ENCODE assay signal across 6 cellular contexts in the genomic region with DNA sequence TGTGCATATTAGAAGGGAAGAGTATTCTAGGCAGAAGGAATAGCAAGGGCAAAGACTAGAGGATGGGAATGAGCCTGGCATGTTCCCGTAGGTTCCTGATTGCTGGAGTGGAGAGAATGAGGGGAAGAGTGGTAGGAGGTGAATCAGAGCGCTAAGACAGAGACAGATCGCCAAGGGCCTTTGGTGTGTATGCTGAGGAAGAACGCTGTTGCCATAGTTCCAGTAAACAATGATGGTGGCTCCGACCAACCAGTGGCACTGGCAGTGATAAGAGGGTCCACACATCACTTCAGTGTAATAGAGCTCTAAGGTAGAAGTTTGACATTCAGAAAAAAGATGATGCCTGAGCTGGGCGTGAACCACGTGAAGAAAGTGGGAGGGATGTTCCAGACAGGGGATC. TPM values are rescaled to one million over a fixed set of nuclear protein-coding genes. Genes with fewer than 3 reads are reported as not detected.
DNase-seq lines count a peak whose midpoint lies in the region; ATAC-seq, FAIRE-seq and TF ChIP-seq lines count a peak whose summit lies in the region.

No MANE protein-coding gene starts in this region.

- H3K4me3 Mint-ChIP-seq in activated CD8-positive, alpha-beta T cell treated with anti-CD3 and anti-CD28 coated beads, Interleukin-2, amount 10 ng/mL, durations not matched to agents 7 days and 5 days, result peak overlapping the region; percentile 87

- H3K9me3 ChIP-seq in DND-41 (ENCODE audit: insufficient read depth, low read length, severe bottlenecking) (no peaks in the 10 kb centered on the region), muscle layer of colon (ENCODE audit: low read length) (no peaks in the 10 kb centered on the region), pancreas (no peaks in the 10 kb centered on the region)

- WGBS in pancreas, 2 donors, result 71 to 72% methylated on average over 7 of the region's 7 CpGs

- H3K27me3 Mint-ChIP-seq in activated CD8-positive, alpha-beta T cell treated with anti-CD3 and anti-CD28 coated beads, Interleukin-2, amount 10 ng/mL, durations not matched to agents 7 days and 5 days (ENCODE audit: low read depth), result no peaks in the 10 kb centered on the region

- TF ChIP-seq CTCF in DND-41 (IDR thresholded peaks at IDR 0.05; ENCODE audit: borderline replicate concordance, extremely low read depth, low read length, poor library complexity, severe bottlenecking) (no peak), D721Med (IDR thresholded peaks at IDR 0.05; ENCODE audit: insufficient read depth, missing control alignments) (no peak), pancreas (IDR thresholded peaks at IDR 0.05) (no peak)

- H4K20me1 ChIP-seq in DND-41 (ENCODE audit: insufficient read depth, low read length), result no peaks in the 10 kb centered on the region

- H3K4me1 ChIP-seq in DND-41 (ENCODE audit: insufficient read depth, low read length), result peaks cover 22% of the 10 kb centered on the region
- no peaks in the 10 kb centered on the region for H3K4me1 ChIP-seq in muscle layer of colon (ENCODE audit: insufficient read depth, low read length)
- H3K4me1 ChIP-seq in pancreas, result no peaks in the 10 kb centered on the region

- H3K27ac ChIP-seq in DND-41 (ENCODE audit: low read length) (peak overlapping the region; percentile 86), muscle layer of colon (ENCODE audit: low read depth, low read length) (no peak overlapping the region), pancreas (no peak overlapping the region)

- POLR2A ChIA-PET in activated CD8-positive, alpha-beta T cell treated with anti-CD3 and anti-CD28 coated beads, Interleukin-2, amount 10 ng/mL, durations not matched to agents 7 days and 5 days (lab: Charles Lee), result interaction anchor here (1.1 to 4.3 kb wide), 5 partner anchors 10 to 67 kb away, joined by 3 to 21 read pairs (median 7); a partner anchor contains a TSS

- H3K27ac Mint-ChIP-seq in activated CD8-positive, alpha-beta T cell treated with anti-CD3 and anti-CD28 coated beads, Interleukin-2, amount 10 ng/mL, durations not matched to agents 7 days and 5 days, result peak overlapping the region; percentile 99

- no peak overlapping the region for H2AFZ ChIP-seq in DND-41 (ENCODE audit: low read depth, low read length)

- H3K79me2 ChIP-seq in DND-41 (ENCODE audit: insufficient read depth, low read length), result peaks cover 25% of the 10 kb centered on the region

- peaks cover 25% of the 10 kb centered on the region for H3K4me1 Mint-ChIP-seq in activated CD8-positive, alpha-beta T cell treated with anti-CD3 and anti-CD28 coated beads, Interleukin-2, amount 10 ng/mL, durations not matched to agents 7 days and 5 days (ENCODE audit: low read depth)

- no peaks in the 10 kb centered on the region for H3K27me3 ChIP-seq in DND-41 (ENCODE audit: insufficient read depth, low read length, poor library complexity)
- H3K27me3 ChIP-seq in muscle layer of colon (ENCODE audit: control insufficient read depth in 1 of 2, insufficient read depth in 2 of 2, low read length in 2 of 2), result no peaks in the 10 kb centered on the region
- H3K27me3 ChIP-seq in pancreas, result no peaks in the 10 kb centered on the region

- CTCF ChIA-PET in activated CD8-positive, alpha-beta T cell treated with anti-CD3 and anti-CD28 coated beads, Interleukin-2, amount 10 ng/mL, durations not matched to agents 7 days and 5 days (lab: Charles Lee), result interaction anchor here (1.3 to 3.1 kb wide), 6 partner anchors 9 to 457 kb away, joined by 3 to 21 read pairs (median 10); a partner anchor contains a TSS

- no peak for ATAC-seq in DND-41 (ENCODE audit: insufficient read depth, low read depth)
- ATAC-seq in activated CD8-positive, alpha-beta T cell treated with anti-CD3 and anti-CD28 coated beads, Interleukin-2, amount 10 ng/mL, durations not matched to agents 7 days and 5 days, result no peak
- ATAC-seq in pancreas, result no peak

- peak overlapping the region; percentile 79 for H3K4me2 ChIP-seq in DND-41 (ENCODE audit: insufficient read depth, low read length)

- H3K4me3 ChIP-seq in DND-41 (ENCODE audit: low read depth in 1 of 2, low read length in 2 of 2) (peak overlapping the region; percentile 86 to 93; a peak in 3 of 4 replicates), muscle layer of colon (ENCODE audit: low read depth in 1 of 2, low read length in 2 of 2) (peak overlapping the region; percentile 43 to 58), pancreas (peak overlapping the region in 2 of 4 donors; percentile 57 to 61)

- FAIRE-seq in D721Med (lab: Jason Lieb, UNC), result no peak
- no peak for FAIRE-seq in pancreas (lab: Jason Lieb, UNC)

- no peak for DNase-seq in DND-41
- DNase-seq in activated CD8-positive, alpha-beta T cell treated with anti-CD3 and anti-CD28 coated beads, Interleukin-2, amount 10 ng/mL, durations not matched to agents 7 days and 5 days, result no peak
- DNase-seq in D721Med (ENCODE audit: insufficient read length, low spot score), result no peak
- DNase-seq in pancreas, result no peak
- DNase-seq in DMS 273 (lab: John Stamatoyannopoulos, UW; ENCODE audit: unreplicated experiment), result no peak

- H3K36me3 ChIP-seq in DND-41 (ENCODE audit: insufficient read depth, low read length), result peaks cover 29% of the 10 kb centered on the region
- H3K36me3 ChIP-seq in muscle layer of colon (ENCODE audit: insufficient read depth, low read length), result no peaks in the 10 kb centered on the region
- H3K36me3 ChIP-seq in pancreas, result no peaks in the 10 kb centered on the region

- intact Hi-C loops in pancreas (cut with DNase I), result no loop called here

- H3K36me3 Mint-ChIP-seq in activated CD8-positive, alpha-beta T cell treated with anti-CD3 and anti-CD28 coated beads, Interleukin-2, amount 10 ng/mL, durations not matched to agents 7 days and 5 days (ENCODE audit: low read depth), result peaks cover 23% of the 10 kb centered on the region

- H3K9ac ChIP-seq in DND-41 (ENCODE audit: low read depth, low read length), result peak overlapping the region; percentile 79
- H3K9ac ChIP-seq in muscle layer of colon (ENCODE audit: low read length), result no peak overlapping the region

- no peaks in the 10 kb centered on the region for H3K9me3 Mint-ChIP-seq in activated CD8-positive, alpha-beta T cell treated with anti-CD3 and anti-CD28 coated beads, Interleukin-2, amount 10 ng/mL, durations not matched to agents 7 days and 5 days (ENCODE audit: insufficient read depth)

RNA-seq across cellular contexts. Expression of a gene that starts 1.0 kb away (rescaled TPM):
- total RNA-seq in activated CD8-positive, alpha-beta T cell treated with anti-CD3 and anti-CD28 coated beads, Interleukin-2, amount 10 ng/mL, durations not matched to agents 7 days and 5 days, result 10 to 100 TPM; 16.2 to 16.7 TPM
- total RNA-seq in pancreas, result 1 to 10 TPM; 4.4 to 9.9 (median 5.5) TPM
- polyA plus RNA-seq in pancreas, result 1 to 10 TPM; 5.0 to 6.9 TPM

RNA-seq across cellular contexts. Expression of a gene that starts 18.9 kb away (rescaled TPM):
- total RNA-seq in activated CD8-positive, alpha-beta T cell treated with anti-CD3 and anti-CD28 coated beads, Interleukin-2, amount 10 ng/mL, durations not matched to agents 7 days and 5 days, result 100 to 1,000 TPM; 338 to 344 TPM
- 10 to 100 TPM; 13.3 to 21.5 (median 19.8) TPM for total RNA-seq in pancreas
- polyA plus RNA-seq in pancreas, result 10 to 100 TPM; 38.1 to 43.4 TPM

RNA-seq across cellular contexts. Expression of a gene that starts 31.7 kb away (rescaled TPM):
- total RNA-seq in activated CD8-positive, alpha-beta T cell treated with anti-CD3 and anti-CD28 coated beads, Interleukin-2, amount 10 ng/mL, durations not matched to agents 7 days and 5 days, result 10 to 100 TPM; 19.4 to 22.7 TPM
- 1 to 10 TPM; 2.9 to 4.0 (median 3.7) TPM for total RNA-seq in pancreas
- 1 to 10 TPM; 7.5 to 8.5 TPM for polyA plus RNA-seq in pancreas

RNA-seq across cellular contexts. Expression of a gene that starts 33.8 kb away (rescaled TPM):
- 100 to 1,000 TPM; 266 to 278 TPM for total RNA-seq in activated CD8-positive, alpha-beta T cell treated with anti-CD3 and anti-CD28 coated beads, Interleukin-2, amount 10 ng/mL, durations not matched to agents 7 days and 5 days
- total RNA-seq in pancreas, result 100 to 1,000 TPM in 3 of 6 donors, 10 to 100 TPM in 3; 42.0 to 314 (median 124) TPM
- 100 to 1,000 TPM; 141 to 227 TPM for polyA plus RNA-seq in pancreas

RNA-seq across cellular contexts. Expression of a gene that starts 56.8 kb away (rescaled TPM):
- total RNA-seq in activated CD8-positive, alpha-beta T cell treated with anti-CD3 and anti-CD28 coated beads, Interleukin-2, amount 10 ng/mL, durations not matched to agents 7 days and 5 days, result 10 to 100 TPM; 37.6 to 43.7 TPM
- total RNA-seq in pancreas, result 100 to 1,000 TPM; 107 to 213 (median 150) TPM
- 100 to 1,000 TPM; 422 to 552 TPM for polyA plus RNA-seq in pancreas

Comparison
In these comparisons a context has a peak if more than half of its experiments do, and no peak if none do; other contexts are left out.
1. RNA of a gene that starts 18.9 kb away (total RNA-seq): 338 to 344 TPM in activated CD8-positive, alpha-beta T cell treated with anti-CD3 and anti-CD28 coated beads, Interleukin-2, amount 10 ng/mL, durations not matched to agents 7 days and 5 days; 13.3 to 21.5 TPM in pancreas; every median in the first group is over 10 times any median in the second.
2. RNA of a gene that starts 31.7 kb away (total RNA-seq): 19.4 to 22.7 TPM in activated CD8-positive, alpha-beta T cell treated with anti-CD3 and anti-CD28 coated beads, Interleukin-2, amount 10 ng/mL, durations not matched to agents 7 days and 5 days; 2.9 to 4.0 TPM in pancreas; every median in the first group is over 4 times any median in the second.